28 cellular contexts compared by ENCODE assay signal in the genomic region with DNA sequence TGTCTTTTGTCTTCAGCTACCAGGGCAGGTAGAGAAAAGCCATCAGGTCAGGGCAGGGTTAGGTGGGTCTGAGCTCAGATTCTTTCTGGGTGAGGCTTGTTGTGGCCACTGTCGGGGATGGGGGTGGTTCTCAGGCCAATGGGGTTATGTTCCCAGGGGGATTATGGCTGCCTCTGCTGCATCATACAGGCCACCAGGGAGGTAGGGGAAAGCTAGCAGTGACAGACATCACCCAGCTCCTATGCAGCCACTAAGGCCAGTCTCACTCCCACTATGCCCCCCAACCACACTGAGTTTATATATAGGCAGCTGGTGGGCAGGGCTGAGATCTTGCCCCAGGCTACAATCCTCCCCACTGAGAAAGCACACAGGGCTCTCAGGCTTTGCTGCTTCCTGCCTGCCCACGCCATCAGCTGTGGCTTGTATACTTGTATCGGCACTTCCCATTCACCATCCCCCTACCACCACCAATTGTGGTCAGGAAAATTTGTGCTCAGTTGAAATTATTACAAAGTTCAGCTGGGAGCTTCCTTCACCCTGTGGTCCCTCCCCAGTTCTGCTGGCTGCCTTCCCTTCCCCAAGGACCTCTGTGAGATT.
DNase-seq lines count a peak whose midpoint lies in the region; ATAC-seq and TF ChIP-seq lines count a peak whose summit lies in the region.
"Had no signal": no experiment of that assay in that cellular context is flagged by ENCODE, and none has a peak within 500 bp of the region (broad histone marks: within the 10 kb centered on the region; RNA-seq: fewer than 3 reads in every experiment).

No MANE protein-coding gene starts in this region.

- intact Hi-C loops in CD14-positive monocyte (cut with micrococcal nuclease): no loop called here

- peaks cover 7 to 25% (median 15%) of the 10 kb centered on the region in 7 donors for H3K9me3 Mint-ChIP-seq in CD14-positive monocyte
- H3K9me3 Mint-ChIP-seq in chondrocyte (ENCODE audit: low read depth): peaks cover 27% of the 10 kb centered on the region
- peaks cover 6% of the 10 kb centered on the region for H3K9me3 Mint-ChIP-seq in stimulated activated effector memory CD8-positive, alpha-beta T cell treated with anti-CD3 and anti-CD28 coated beads, Interleukin-12 subunit alpha, Interleukin-12 subunit beta, amount 100 ng/mL, for 72 hours
- H3K9me3 Mint-ChIP-seq: activated T-helper 1 cell treated with anti-CD3 and anti-CD28 coated beads, Interleukin-12 subunit alpha, Interleukin-12 subunit beta, Interleukin-2, Interleukin-4 antibody, amounts not matched to agents 30 ng/mL and 10 ng/mL and 1 ng/mL, durations not matched to agents 14 hours and 24 hours and 36 hours had no signal

- TF ChIP-seq CTCF in CD14-positive monocyte (IDR thresholded peaks at IDR 0.05) (no peak), NB4 (IDR thresholded peaks at IDR 0.05; ENCODE audit: low read depth, low read length) (no peak), chondrocyte (IDR thresholded peaks at IDR 0.05) (no peak)

- no peak overlapping the region for H3K4me3 Mint-ChIP-seq in CD14-positive monocyte
- no peak overlapping the region for H3K4me3 Mint-ChIP-seq in chondrocyte (ENCODE audit: unreplicated experiment)
- no peak overlapping the region for H3K4me3 Mint-ChIP-seq in stimulated activated effector memory CD8-positive, alpha-beta T cell treated with anti-CD3 and anti-CD28 coated beads, Interleukin-12 subunit alpha, Interleukin-12 subunit beta, amount 100 ng/mL, for 72 hours
- H3K4me3 Mint-ChIP-seq: activated naive CD4-positive, alpha-beta T cell treated with anti-CD3 and anti-CD28 coated beads, Interleukin-2, amount 50 U/mL, for 24 hours; activated T-helper 1 cell treated with anti-CD3 and anti-CD28 coated beads, Interleukin-12 subunit alpha, Interleukin-12 subunit beta, Interleukin-2, Interleukin-4 antibody, amounts not matched to agents 30 ng/mL and 10 ng/mL and 1 ng/mL, durations not matched to agents 14 hours and 24 hours and 36 hours; GM23338; HFFc6; naive thymus-derived CD8-positive, alpha-beta T cell; stimulated activated naive CD8-positive, alpha-beta T cell treated with anti-CD3 and anti-CD28 coated beads, Interleukin-15, amount 100 ng/mL, for 72 hours; WTC11 had no signal

- H3K36me3 Mint-ChIP-seq in CD14-positive monocyte: no peaks in the 10 kb centered on the region
- H3K36me3 Mint-ChIP-seq in chondrocyte (ENCODE audit: low read depth): peaks cover 10% of the 10 kb centered on the region
- no peaks in the 10 kb centered on the region for H3K36me3 Mint-ChIP-seq in stimulated activated effector memory CD8-positive, alpha-beta T cell treated with anti-CD3 and anti-CD28 coated beads, Interleukin-12 subunit alpha, Interleukin-12 subunit beta, amount 100 ng/mL, for 72 hours

- H3K27me3 Mint-ChIP-seq in CD14-positive monocyte (ENCODE audit: low read depth in 3 of 3) (peaks cover 0 to 4% (median 2%) of the 10 kb centered on the region in 3 donors), chondrocyte (ENCODE audit: low read depth) (no peaks in the 10 kb centered on the region)

- ATAC-seq in GM18907 (IDR thresholded peaks at IDR 0.05; ENCODE audit: unreplicated experiment) (peak; percentile 56), GM18498 (IDR thresholded peaks at IDR 0.05; ENCODE audit: unreplicated experiment) (no peak), HG03095 (IDR thresholded peaks at IDR 0.05; ENCODE audit: unreplicated experiment) (no peak)
- no peak for ATAC-seq in stimulated activated effector memory CD8-positive, alpha-beta T cell treated with anti-CD3 and anti-CD28 coated beads, Interleukin-12 subunit alpha, Interleukin-12 subunit beta, amount 100 ng/mL, for 72 hours
- ATAC-seq: A549; GM23338; naive thymus-derived CD8-positive, alpha-beta T cell; pancreas; stimulated activated naive CD8-positive, alpha-beta T cell treated with anti-CD3 and anti-CD28 coated beads, Interleukin-15, amount 100 ng/mL, for 72 hours; WTC11 had no signal

- DNase-seq in CD14-positive monocyte (ENCODE audit: low spot score): no peak
- DNase-seq in NB4 (ENCODE audit: low read depth): peak; percentile 63
- no peak for DNase-seq in chondrocyte (ENCODE audit: low spot score)
- DNase-seq in NK-92 (lab: John Stamatoyannopoulos, UW; ENCODE audit: unreplicated experiment): no peak
- DNase-seq in stimulated activated effector memory CD8-positive, alpha-beta T cell treated with anti-CD3 and anti-CD28 coated beads, Interleukin-12 subunit alpha, Interleukin-12 subunit beta, amount 100 ng/mL, for 72 hours (ENCODE audit: low spot score in 2 of 2): no peak
- DNase-seq: amygdala; effector CD4-positive, alpha-beta T cell; GF-D8; glutamatergic neuron; HFFc6; naive thymus-derived CD8-positive, alpha-beta T cell; NCI-H1048; NCI-H187; NCI-H524 treated with DMSO at 0.1 percent for 48 hours; pancreas; retina; RPMI8226; stimulated activated naive CD8-positive, alpha-beta T cell treated with anti-CD3 and anti-CD28 coated beads, Interleukin-15, amount 100 ng/mL, for 72 hours; thyroid gland had no signal

- H3K4me3 ChIP-seq in NB4 (ENCODE audit: low read depth, low read length): no peak overlapping the region
- H3K4me3 ChIP-seq: A549, GM23338, pancreas, skin epidermis, thyroid gland had no signal

- H3K4me1 Mint-ChIP-seq in CD14-positive monocyte (peaks cover 16% of the 10 kb centered on the region), chondrocyte (ENCODE audit: low read depth) (peaks cover 14% of the 10 kb centered on the region)
- peaks cover 11% of the 10 kb centered on the region for H3K4me1 Mint-ChIP-seq in stimulated activated effector memory CD8-positive, alpha-beta T cell treated with anti-CD3 and anti-CD28 coated beads, Interleukin-12 subunit alpha, Interleukin-12 subunit beta, amount 100 ng/mL, for 72 hours
- H3K4me1 Mint-ChIP-seq: activated naive CD4-positive, alpha-beta T cell treated with anti-CD3 and anti-CD28 coated beads, Interleukin-2, amount 50 U/mL, for 24 hours; GM23338; naive thymus-derived CD8-positive, alpha-beta T cell; stimulated activated naive CD8-positive, alpha-beta T cell treated with anti-CD3 and anti-CD28 coated beads, Interleukin-15, amount 100 ng/mL, for 72 hours; WTC11 had no signal

- H3K27ac Mint-ChIP-seq in CD14-positive monocyte (peak overlapping the region in 4 of 7 donors; percentile 45 to 70 (median 53)), chondrocyte (ENCODE audit: unreplicated experiment) (peak overlapping the region; percentile 52)
- no peak overlapping the region for H3K27ac Mint-ChIP-seq in stimulated activated effector memory CD8-positive, alpha-beta T cell treated with anti-CD3 and anti-CD28 coated beads, Interleukin-12 subunit alpha, Interleukin-12 subunit beta, amount 100 ng/mL, for 72 hours
- H3K27ac Mint-ChIP-seq: activated naive CD4-positive, alpha-beta T cell treated with anti-CD3 and anti-CD28 coated beads, Interleukin-2, amount 50 U/mL, for 24 hours; activated T-helper 1 cell treated with anti-CD3 and anti-CD28 coated beads, Interleukin-12 subunit alpha, Interleukin-12 subunit beta, Interleukin-2, Interleukin-4 antibody, amounts not matched to agents 30 ng/mL and 10 ng/mL and 1 ng/mL, durations not matched to agents 14 hours and 24 hours and 36 hours; GM23338; HFFc6; naive thymus-derived CD8-positive, alpha-beta T cell; stimulated activated naive CD8-positive, alpha-beta T cell treated with anti-CD3 and anti-CD28 coated beads, Interleukin-15, amount 100 ng/mL, for 72 hours; WTC11 had no signal

- no peak for TF ChIP-seq POLR2A in NB4 (IDR thresholded peaks at IDR 0.05; ENCODE audit: extremely low read depth, insufficient read length)
